Comparison of ENCODE assay signal across 1 cellular context in genomic region chr12:122088181-122088810, GRCh38.
TF ChIP-seq lines count a peak whose summit lies in the region.

No MANE protein-coding gene starts in this region.

TF ChIP-seq in GM12891, 5 proteins besides CTCF, POLR2A, EP300 and RAD21:
- no peak for TF ChIP-seq POLR2AphosphoS5 (IDR thresholded peaks at IDR 0.05; ENCODE audit: low read depth, low read length)
- no peak for TF ChIP-seq TAF1 (IDR thresholded peaks at IDR 0.05; ENCODE audit: low read depth, low read length)
- TF ChIP-seq PAX5 (IDR thresholded peaks at IDR 0.05; ENCODE audit: insufficient read depth, low read length, severe bottlenecking) = no peak
- no peak for TF ChIP-seq POU2F2 (IDR thresholded peaks at IDR 0.05; ENCODE audit: low read depth, low read length)
- TF ChIP-seq SPI1 (IDR thresholded peaks at IDR 0.05; ENCODE audit: low read depth, low read length) = no peak
TF ChIP-seq in GM12891: peak in this region for 0.
